In genomic region chr6:159594750-159595117, GRCh38 we compare ENCODE assay signal across 12 cellular contexts.
A peak's percentile ranks its signal among the peaks of the same experiment; 100 is the strongest.
DNase-seq lines count a peak whose midpoint lies in the region; ATAC-seq and TF ChIP-seq lines count a peak whose summit lies in the region.
"Had no signal": no experiment of that assay in that cellular context is flagged by ENCODE, and none has a peak within 500 bp of the region (broad histone marks: within the 10 kb centered on the region; RNA-seq: fewer than 3 reads in every experiment).

No MANE protein-coding gene starts in this region.

- H3K4me3 ChIP-seq in RWPE2 (ENCODE audit: severe bottlenecking) (no peak overlapping the region), epithelial cell of proximal tubule (ENCODE audit: low read depth, low read length) (no peak overlapping the region), H7 (ENCODE audit: insufficient read depth, low read depth, low read length) (no peak overlapping the region)

- DNase-seq in GM04503 (ENCODE audit: low read depth) (peak; percentile 50), RWPE2 (ENCODE audit: low spot score) (no peak), epithelial cell of proximal tubule (ENCODE audit: low read depth) (peak; percentile 62), renal cortical epithelial cell (ENCODE audit: low read depth) (peak; percentile 91), amygdala (lab: John Stamatoyannopoulos, UW) (no peak), ureter (ENCODE audit: low spot score) (no peak), H7 (no peak), DMS 273 treated with DMSO at 0.1 percent for 48 hours (lab: John Stamatoyannopoulos, UW) (no peak)
- DNase-seq: left ventricle myocardium superior; MM.1S; right cardiac atrium; stimulated activated naive CD4-positive, alpha-beta T cell had no signal

- H3K27me3 ChIP-seq in RWPE2 (ENCODE audit: insufficient read depth, poor library complexity, severe bottlenecking) (no peaks in the 10 kb centered on the region), H7 (ENCODE audit: control insufficient read depth, insufficient read depth, low read length) (no peaks in the 10 kb centered on the region)

- TF ChIP-seq CTCF in RWPE2 (IDR thresholded peaks at IDR 0.05; ENCODE audit: poor library complexity, severe bottlenecking) (no peak), epithelial cell of proximal tubule (conservative IDR thresholded peaks at IDR 0.05; ENCODE audit: low read depth, low read length) (no peak)

- peaks cover 23% of the 10 kb centered on the region for H3K4me1 ChIP-seq in RWPE2 (ENCODE audit: insufficient read depth, poor library complexity, severe bottlenecking)

- H3K27ac ChIP-seq in RWPE2 (ENCODE audit: poor library complexity, severe bottlenecking) = peak overlapping the region; percentile 76

- ATAC-seq in RWPE2 (ENCODE audit: low read depth) = peak; percentile 84
- ATAC-seq: left ventricle myocardium superior had no signal

- H3K36me3 ChIP-seq in RWPE2 (ENCODE audit: low read depth) (no peaks in the 10 kb centered on the region), H7 (replicated peaks; ENCODE audit: control insufficient read depth, insufficient read depth, low read length) (no peaks in the 10 kb centered on the region)

- H3K9me3 ChIP-seq in RWPE2 (ENCODE audit: severe bottlenecking) = no peaks in the 10 kb centered on the region

Comparison
In these comparisons a context has a peak if more than half of its experiments do, and no peak if none do; other contexts are left out.
1. DNase-seq: peak in GM04503 (single experiment), epithelial cell of proximal tubule (single experiment) and renal cortical epithelial cell (single experiment); none in RWPE2 (single experiment), amygdala (0 of 56), ureter (single experiment), H7 (single experiment) and DMS 273 treated with DMSO at 0.1 percent for 48 hours (single experiment).